ENCODE assay signal across 12 cellular contexts in the genomic region with DNA sequence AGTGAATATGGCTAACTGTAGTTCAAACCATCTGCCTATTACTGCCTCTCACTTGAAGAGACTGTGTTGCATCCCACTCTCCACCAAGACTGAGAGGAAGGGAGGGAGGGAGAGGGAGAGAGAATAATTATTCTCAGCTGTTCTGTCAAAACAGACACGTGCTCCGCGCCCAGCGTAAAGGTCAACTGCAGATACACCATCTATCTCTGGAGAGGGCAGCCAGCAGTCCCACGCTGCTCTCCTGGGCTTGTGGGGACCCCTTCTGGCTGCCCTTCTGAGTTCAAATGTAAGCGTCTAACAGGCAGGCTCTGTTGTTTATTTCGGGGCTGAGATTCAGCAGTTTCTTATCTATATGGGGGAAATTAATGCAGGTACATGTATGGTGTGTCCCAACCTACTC.
DNase-seq lines count a peak whose midpoint lies in the region; ATAC-seq and TF ChIP-seq lines count a peak whose summit lies in the region.
"Had no signal": no experiment of that assay in that cellular context is flagged by ENCODE, and none has a peak within 500 bp of the region (broad histone marks: within the 10 kb centered on the region; RNA-seq: fewer than 3 reads in every experiment).

No MANE protein-coding gene starts in this region.

- no peak overlapping the region for H3K23ac ChIP-seq in mesendoderm (ENCODE audit: low read length)

- no peak overlapping the region for H3K27ac Mint-ChIP-seq in HFFc6
- H3K27ac Mint-ChIP-seq: activated naive CD8-positive, alpha-beta T cell had no signal

- H3K27me3 ChIP-seq in mesendoderm (ENCODE audit: insufficient read depth, low read length, poor library complexity): peaks cover 2% of the 10 kb centered on the region
- H3K27me3 ChIP-seq: gastroesophageal sphincter, upper lobe of left lung had no signal

- H2BK5ac ChIP-seq in mesendoderm (ENCODE audit: low read length): no peak overlapping the region

- no peaks in the 10 kb centered on the region for H3K79me2 ChIP-seq in mesendoderm (ENCODE audit: control insufficient read depth, insufficient read depth, low read length)

- ATAC-seq in SK-N-SH treated with all-trans-retinoic acid at 6 μM for 48 hours (peak; percentile 87), HG02938 (IDR thresholded peaks at IDR 0.05; ENCODE audit: unreplicated experiment) (no peak)
- ATAC-seq: gastroesophageal sphincter had no signal

- H3K4me1 ChIP-seq in mesendoderm (ENCODE audit: control insufficient read depth, low read depth, low read length): no peaks in the 10 kb centered on the region
- H3K4me1 ChIP-seq: gastroesophageal sphincter, upper lobe of left lung had no signal

- H3K56ac ChIP-seq in mesendoderm (ENCODE audit: low read length): no peak overlapping the region

- peak; percentile 21 for DNase-seq in Daoy (ENCODE audit: low read depth)
- peak; percentile 37 for DNase-seq in NAMALWA (ENCODE audit: low spot score)
- peak; percentile 71 for DNase-seq in mesendoderm
- no peak for DNase-seq in NCI-H2029 treated with DMSO at 0.1 percent for 48 hours (lab: John Stamatoyannopoulos, UW)
- no peak for DNase-seq in HFFc6
- DNase-seq: activated CD4-positive, alpha-beta T cell treated with anti-CD3 and anti-CD28 coated beads, Interleukin-2, amount 50 U/mL, for 4 hours; cortex of kidney; upper lobe of left lung had no signal

- no peak overlapping the region for H3K4me2 ChIP-seq in mesendoderm (ENCODE audit: low read length)

- H3K79me1 ChIP-seq in mesendoderm (ENCODE audit: low read length): no peaks in the 10 kb centered on the region

- no peaks in the 10 kb centered on the region for H3K4me1 Mint-ChIP-seq in HFFc6 (ENCODE audit: low read depth)

- no peak overlapping the region for H2AK5ac ChIP-seq in mesendoderm (ENCODE audit: low read length)

- H3K27me3 Mint-ChIP-seq in HFFc6 (ENCODE audit: insufficient read depth): no peaks in the 10 kb centered on the region; the same call in 1 of the 2 replicates
- H3K27me3 Mint-ChIP-seq: activated naive CD8-positive, alpha-beta T cell had no signal

- no peak overlapping the region for H2BK15ac ChIP-seq in mesendoderm (replicated peaks; ENCODE audit: low read depth)

- no peak overlapping the region for H3K18ac ChIP-seq in mesendoderm (ENCODE audit: low read length)

- no peak overlapping the region for H3K27ac ChIP-seq in mesendoderm (ENCODE audit: low read depth, low read length)
- H3K27ac ChIP-seq: gastroesophageal sphincter, upper lobe of left lung had no signal

- no CpG with 5 or more reads among the region's 7 CpGs for WGBS in mesendoderm (ENCODE audit: extremely low coverage, insufficient coverage, low lambda C conversion rate)

- TF ChIP-seq CTCF in HFFc6 (IDR thresholded peaks at IDR 0.05): no peak

- no peak overlapping the region for H3K4me3 Mint-ChIP-seq in HFFc6
- H3K4me3 Mint-ChIP-seq: activated naive CD8-positive, alpha-beta T cell had no signal

- no peak overlapping the region for H4K5ac ChIP-seq in mesendoderm (ENCODE audit: low read length)

- no peaks in the 10 kb centered on the region for H3K36me3 ChIP-seq in mesendoderm (ENCODE audit: control insufficient read depth, insufficient read depth, low read length)
- H3K36me3 ChIP-seq: gastroesophageal sphincter, upper lobe of left lung had no signal

- peaks cover 55% of the 10 kb centered on the region for H3K9me3 Mint-ChIP-seq in HFFc6

- no peak overlapping the region for H3K4ac ChIP-seq in mesendoderm (ENCODE audit: low read depth, low read length)

- H3K9ac ChIP-seq in mesendoderm (ENCODE audit: low read length): no peak overlapping the region

- no peak overlapping the region for H2BK120ac ChIP-seq in mesendoderm (ENCODE audit: low read depth, low read length)

- H3K36me3 Mint-ChIP-seq in HFFc6 (ENCODE audit: low read depth): no peaks in the 10 kb centered on the region
- H3K36me3 Mint-ChIP-seq: activated naive CD8-positive, alpha-beta T cell had no signal

- no peak overlapping the region for H3K4me3 ChIP-seq in mesendoderm (ENCODE audit: low read length)
- H3K4me3 ChIP-seq: gastroesophageal sphincter, upper lobe of left lung had no signal

- no peak overlapping the region for H4K8ac ChIP-seq in mesendoderm (ENCODE audit: low read depth, low read length)

TF ChIP-seq in SK-N-SH treated with all-trans-retinoic acid at 6 μM for 48 hours, 23 proteins besides CTCF, POLR2A, EP300 and RAD21:
- TF ChIP-seq OSR1 (CRISPR knock-in tag; IDR thresholded peaks at IDR 0.05) (no peak), ZNF8 (CRISPR knock-in tag; IDR thresholded peaks at IDR 0.05) (0 out of 2 replicates have a peak, but pooled peaks have one; percentile 18), TCF4 (CRISPR knock-in tag; IDR thresholded peaks at IDR 0.05; ENCODE audit: borderline replicate concordance) (peak; percentile 73; the same call in 1 of the 2 replicates)
- TF ChIP-seq, protein P1, sequence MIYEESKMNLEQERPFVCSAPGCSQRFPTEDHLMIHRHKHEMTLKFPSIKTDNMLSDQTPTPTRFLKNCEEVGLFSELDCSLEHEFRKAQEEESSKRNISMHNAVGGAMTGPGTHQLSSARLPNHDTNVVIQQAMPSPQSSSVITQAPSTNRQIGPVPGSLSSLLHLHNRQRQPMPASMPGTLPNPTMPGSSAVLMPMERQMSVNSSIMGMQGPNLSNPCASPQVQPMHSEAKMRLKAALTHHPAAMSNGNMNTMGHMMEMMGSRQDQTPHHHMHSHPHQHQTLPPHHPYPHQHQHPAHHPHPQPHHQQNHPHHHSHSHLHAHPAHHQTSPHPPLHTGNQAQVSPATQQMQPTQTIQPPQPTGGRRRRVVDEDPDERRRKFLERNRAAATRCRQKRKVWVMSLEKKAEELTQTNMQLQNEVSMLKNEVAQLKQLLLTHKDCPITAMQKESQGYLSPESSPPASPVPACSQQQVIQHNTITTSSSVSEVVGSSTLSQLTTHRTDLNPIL (CRISPR knock-in tag; IDR thresholded peaks at IDR 0.05; ENCODE audit: low read depth): no peak
TF ChIP-seq in SK-N-SH treated with all-trans-retinoic acid at 6 μM for 48 hours: peak in this region for 2.

Comparison
In these comparisons a context has a peak if more than half of its experiments do, and no peak if none do; other contexts are left out.
1. DNase-seq: peak in Daoy (single experiment), NAMALWA (single experiment) and mesendoderm (single experiment); none in NCI-H2029 treated with DMSO at 0.1 percent for 48 hours (single experiment) and HFFc6 (single experiment).